2 cellular contexts compared by ENCODE assay signal in the genomic region with DNA sequence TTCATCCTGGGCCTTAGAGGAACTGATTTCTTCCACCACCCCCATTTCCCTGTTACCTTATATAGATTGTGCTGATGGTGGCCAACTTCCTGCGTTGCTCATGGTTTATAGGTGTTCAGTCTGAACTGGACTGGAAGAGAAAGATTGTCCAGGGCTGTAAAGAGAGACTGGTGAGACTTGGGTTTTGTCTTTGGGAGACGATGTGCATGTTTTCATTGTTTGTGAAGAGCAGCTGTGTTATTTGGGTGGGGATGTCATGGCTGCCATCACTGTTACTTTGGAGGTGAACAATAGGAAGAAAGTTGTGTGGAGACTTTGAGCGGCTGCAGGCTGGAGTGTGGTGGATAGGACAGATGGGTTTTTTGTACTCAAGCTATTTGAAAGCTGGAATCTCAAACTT.
TF ChIP-seq lines count a peak whose summit lies in the region.

No MANE protein-coding gene starts in this region.

TF ChIP-seq in HepG2, 621 proteins besides CTCF, POLR2A, EP300 and RAD21:
- TF ChIP-seq, protein P1, sequence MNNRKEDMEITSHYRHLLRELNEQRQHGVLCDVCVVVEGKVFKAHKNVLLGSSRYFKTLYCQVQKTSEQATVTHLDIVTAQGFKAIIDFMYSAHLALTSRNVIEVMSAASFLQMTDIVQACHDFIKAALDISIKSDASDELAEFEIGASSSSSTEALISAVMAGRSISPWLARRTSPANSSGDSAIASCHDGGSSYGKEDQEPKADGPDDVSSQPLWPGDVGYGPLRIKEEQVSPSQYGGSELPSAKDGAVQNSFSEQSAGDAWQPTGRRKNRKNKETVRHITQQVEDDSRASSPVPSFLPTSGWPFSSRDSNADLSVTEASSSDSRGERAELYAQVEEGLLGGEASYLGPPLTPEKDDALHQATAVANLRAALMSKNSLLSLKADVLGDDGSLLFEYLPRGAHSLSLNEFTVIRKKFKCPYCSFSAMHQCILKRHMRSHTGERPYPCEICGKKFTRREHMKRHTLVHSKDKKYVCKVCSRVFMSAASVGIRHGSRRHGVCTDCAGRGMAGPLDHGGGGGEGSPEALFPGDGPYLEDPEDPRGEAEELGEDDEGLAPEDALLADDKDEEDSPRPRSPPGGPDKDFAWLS (CRISPR knock-in tag; IDR thresholded peaks at IDR 0.05; ENCODE audit: borderline replicate concordance), result 0 out of 2 replicates have a peak, but pooled peaks have one; percentile 55
- TF ChIP-seq DPF2 (CRISPR knock-in tag; IDR thresholded peaks at IDR 0.05; ENCODE audit: borderline replicate concordance, low read depth) (no peak), PAX8 (CRISPR knock-in tag; IDR thresholded peaks at IDR 0.05; ENCODE audit: borderline replicate concordance) (0 out of 2 replicates have a peak, but pooled peaks have one; percentile 51), ZNF556 (CRISPR knock-in tag; IDR thresholded peaks at IDR 0.05; ENCODE audit: borderline replicate concordance) (no peak), ZNF260 (CRISPR knock-in tag; IDR thresholded peaks at IDR 0.05; ENCODE audit: borderline replicate concordance, low read depth) (no peak), RFXANK (CRISPR knock-in tag; IDR thresholded peaks at IDR 0.05) (no peak), TEAD3 (CRISPR knock-in tag; optimal IDR thresholded peaks at IDR 0.05; ENCODE audit: borderline replicate concordance) (no peak), ATF7 (IDR thresholded peaks at IDR 0.05) (peak; percentile 62), ATF7 (CRISPR knock-in tag; IDR thresholded peaks at IDR 0.05) (no peak)
- TF ChIP-seq, protein P2, sequence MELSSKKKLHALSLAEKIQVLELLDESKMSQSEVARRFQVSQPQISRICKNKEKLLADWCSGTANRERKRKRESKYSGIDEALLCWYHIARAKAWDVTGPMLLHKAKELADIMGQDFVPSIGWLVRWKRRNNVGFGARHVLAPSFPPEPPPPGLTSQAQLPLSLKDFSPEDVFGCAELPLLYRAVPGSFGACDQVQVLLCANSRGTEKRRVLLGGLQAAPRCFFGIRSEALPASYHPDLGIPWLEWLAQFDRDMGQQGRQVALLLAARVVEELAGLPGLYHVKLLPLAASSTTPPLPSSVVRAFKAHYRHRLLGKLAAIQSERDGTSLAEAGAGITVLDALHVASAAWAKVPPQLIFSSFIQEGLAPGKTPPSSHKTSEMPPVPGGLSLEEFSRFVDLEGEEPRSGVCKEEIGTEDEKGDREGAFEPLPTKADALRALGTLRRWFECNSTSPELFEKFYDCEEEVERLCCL (CRISPR knock-in tag; IDR thresholded peaks at IDR 0.05; ENCODE audit: borderline replicate concordance), result no peak

TF ChIP-seq in GM23338, 12 proteins besides CTCF, POLR2A, EP300 and RAD21:
- TF ChIP-seq NANOG (IDR thresholded peaks at IDR 0.05; ENCODE audit: borderline replicate concordance) (no peak), STAT1 (IDR thresholded peaks at IDR 0.05; ENCODE audit: unreplicated experiment) (no peak), JUNB (IDR thresholded peaks at IDR 0.05; ENCODE audit: unreplicated experiment) (no peak), ZNF331 (CRISPR knock-in tag; IDR thresholded peaks at IDR 0.05; ENCODE audit: low read depth) (no peak), ZNF114 (CRISPR knock-in tag; IDR thresholded peaks at IDR 0.05) (no peak), POLR2AphosphoS5 (IDR thresholded peaks at IDR 0.05; ENCODE audit: low read depth) (no peak), EZH2 (IDR thresholded peaks at IDR 0.05; ENCODE audit: low read depth, unreplicated experiment) (no peak), CREB1 (CRISPR knock-in tag; IDR thresholded peaks at IDR 0.05; ENCODE audit: low read depth) (no peak)
- TF ChIP-seq, protein P3, sequence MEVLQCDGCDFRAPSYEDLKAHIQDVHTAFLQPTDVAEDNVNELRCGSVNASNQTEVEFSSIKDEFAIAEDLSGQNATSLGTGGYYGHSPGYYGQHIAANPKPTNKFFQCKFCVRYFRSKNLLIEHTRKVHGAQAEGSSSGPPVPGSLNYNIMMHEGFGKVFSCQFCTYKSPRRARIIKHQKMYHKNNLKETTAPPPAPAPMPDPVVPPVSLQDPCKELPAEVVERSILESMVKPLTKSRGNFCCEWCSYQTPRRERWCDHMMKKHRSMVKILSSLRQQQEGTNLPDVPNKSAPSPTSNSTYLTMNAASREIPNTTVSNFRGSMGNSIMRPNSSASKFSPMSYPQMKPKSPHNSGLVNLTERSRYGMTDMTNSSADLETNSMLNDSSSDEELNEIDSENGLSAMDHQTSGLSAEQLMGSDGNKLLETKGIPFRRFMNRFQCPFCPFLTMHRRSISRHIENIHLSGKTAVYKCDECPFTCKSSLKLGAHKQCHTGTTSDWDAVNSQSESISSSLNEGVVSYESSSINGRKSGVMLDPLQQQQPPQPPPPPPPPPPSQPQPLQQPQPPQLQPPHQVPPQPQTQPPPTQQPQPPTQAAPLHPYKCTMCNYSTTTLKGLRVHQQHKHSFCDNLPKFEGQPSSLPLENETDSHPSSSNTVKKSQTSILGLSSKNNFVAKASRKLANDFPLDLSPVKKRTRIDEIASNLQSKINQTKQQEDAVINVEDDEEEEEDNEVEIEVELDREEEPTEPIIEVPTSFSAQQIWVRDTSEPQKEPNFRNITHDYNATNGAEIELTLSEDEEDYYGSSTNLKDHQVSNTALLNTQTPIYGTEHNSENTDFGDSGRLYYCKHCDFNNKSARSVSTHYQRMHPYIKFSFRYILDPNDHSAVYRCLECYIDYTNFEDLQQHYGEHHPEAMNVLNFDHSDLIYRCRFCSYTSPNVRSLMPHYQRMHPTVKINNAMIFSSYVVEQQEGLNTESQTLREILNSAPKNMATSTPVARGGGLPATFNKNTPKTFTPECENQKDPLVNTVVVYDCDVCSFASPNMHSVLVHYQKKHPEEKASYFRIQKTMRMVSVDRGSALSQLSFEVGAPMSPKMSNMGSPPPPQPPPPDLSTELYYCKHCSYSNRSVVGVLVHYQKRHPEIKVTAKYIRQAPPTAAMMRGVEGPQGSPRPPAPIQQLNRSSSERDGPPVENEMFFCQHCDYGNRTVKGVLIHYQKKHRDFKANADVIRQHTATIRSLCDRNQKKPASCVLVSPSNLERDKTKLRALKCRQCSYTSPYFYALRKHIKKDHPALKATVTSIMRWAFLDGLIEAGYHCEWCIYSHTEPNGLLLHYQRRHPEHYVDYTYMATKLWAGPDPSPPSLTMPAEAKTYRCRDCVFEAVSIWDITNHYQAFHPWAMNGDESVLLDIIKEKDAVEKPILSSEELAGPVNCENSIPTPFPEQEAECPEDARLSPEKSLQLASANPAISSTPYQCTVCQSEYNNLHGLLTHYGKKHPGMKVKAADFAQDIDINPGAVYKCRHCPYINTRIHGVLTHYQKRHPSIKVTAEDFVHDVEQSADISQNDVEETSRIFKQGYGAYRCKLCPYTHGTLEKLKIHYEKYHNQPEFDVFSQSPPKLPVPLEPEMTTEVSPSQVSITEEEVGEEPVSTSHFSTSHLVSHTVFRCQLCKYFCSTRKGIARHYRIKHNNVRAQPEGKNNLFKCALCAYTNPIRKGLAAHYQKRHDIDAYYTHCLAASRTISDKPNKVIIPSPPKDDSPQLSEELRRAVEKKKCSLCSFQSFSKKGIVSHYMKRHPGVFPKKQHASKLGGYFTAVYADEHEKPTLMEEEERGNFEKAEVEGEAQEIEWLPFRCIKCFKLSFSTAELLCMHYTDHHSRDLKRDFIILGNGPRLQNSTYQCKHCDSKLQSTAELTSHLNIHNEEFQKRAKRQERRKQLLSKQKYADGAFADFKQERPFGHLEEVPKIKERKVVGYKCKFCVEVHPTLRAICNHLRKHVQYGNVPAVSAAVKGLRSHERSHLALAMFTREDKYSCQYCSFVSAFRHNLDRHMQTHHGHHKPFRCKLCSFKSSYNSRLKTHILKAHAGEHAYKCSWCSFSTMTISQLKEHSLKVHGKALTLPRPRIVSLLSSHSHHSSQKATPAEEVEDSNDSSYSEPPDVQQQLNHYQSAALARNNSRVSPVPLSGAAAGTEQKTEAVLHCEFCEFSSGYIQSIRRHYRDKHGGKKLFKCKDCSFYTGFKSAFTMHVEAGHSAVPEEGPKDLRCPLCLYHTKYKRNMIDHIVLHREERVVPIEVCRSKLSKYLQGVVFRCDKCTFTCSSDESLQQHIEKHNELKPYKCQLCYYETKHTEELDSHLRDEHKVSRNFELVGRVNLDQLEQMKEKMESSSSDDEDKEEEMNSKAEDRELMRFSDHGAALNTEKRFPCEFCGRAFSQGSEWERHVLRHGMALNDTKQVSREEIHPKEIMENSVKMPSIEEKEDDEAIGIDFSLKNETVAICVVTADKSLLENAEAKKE (CRISPR knock-in tag; IDR thresholded peaks at IDR 0.05), result no peak
- TF ChIP-seq, protein P4, sequence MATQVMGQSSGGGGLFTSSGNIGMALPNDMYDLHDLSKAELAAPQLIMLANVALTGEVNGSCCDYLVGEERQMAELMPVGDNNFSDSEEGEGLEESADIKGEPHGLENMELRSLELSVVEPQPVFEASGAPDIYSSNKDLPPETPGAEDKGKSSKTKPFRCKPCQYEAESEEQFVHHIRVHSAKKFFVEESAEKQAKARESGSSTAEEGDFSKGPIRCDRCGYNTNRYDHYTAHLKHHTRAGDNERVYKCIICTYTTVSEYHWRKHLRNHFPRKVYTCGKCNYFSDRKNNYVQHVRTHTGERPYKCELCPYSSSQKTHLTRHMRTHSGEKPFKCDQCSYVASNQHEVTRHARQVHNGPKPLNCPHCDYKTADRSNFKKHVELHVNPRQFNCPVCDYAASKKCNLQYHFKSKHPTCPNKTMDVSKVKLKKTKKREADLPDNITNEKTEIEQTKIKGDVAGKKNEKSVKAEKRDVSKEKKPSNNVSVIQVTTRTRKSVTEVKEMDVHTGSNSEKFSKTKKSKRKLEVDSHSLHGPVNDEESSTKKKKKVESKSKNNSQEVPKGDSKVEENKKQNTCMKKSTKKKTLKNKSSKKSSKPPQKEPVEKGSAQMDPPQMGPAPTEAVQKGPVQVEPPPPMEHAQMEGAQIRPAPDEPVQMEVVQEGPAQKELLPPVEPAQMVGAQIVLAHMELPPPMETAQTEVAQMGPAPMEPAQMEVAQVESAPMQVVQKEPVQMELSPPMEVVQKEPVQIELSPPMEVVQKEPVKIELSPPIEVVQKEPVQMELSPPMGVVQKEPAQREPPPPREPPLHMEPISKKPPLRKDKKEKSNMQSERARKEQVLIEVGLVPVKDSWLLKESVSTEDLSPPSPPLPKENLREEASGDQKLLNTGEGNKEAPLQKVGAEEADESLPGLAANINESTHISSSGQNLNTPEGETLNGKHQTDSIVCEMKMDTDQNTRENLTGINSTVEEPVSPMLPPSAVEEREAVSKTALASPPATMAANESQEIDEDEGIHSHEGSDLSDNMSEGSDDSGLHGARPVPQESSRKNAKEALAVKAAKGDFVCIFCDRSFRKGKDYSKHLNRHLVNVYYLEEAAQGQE (IDR thresholded peaks at IDR 0.05; ENCODE audit: unreplicated experiment), result no peak
- TF ChIP-seq, protein P5, sequence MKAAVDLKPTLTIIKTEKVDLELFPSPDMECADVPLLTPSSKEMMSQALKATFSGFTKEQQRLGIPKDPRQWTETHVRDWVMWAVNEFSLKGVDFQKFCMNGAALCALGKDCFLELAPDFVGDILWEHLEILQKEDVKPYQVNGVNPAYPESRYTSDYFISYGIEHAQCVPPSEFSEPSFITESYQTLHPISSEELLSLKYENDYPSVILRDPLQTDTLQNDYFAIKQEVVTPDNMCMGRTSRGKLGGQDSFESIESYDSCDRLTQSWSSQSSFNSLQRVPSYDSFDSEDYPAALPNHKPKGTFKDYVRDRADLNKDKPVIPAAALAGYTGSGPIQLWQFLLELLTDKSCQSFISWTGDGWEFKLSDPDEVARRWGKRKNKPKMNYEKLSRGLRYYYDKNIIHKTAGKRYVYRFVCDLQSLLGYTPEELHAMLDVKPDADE (IDR thresholded peaks at IDR 0.05), result no peak
TF ChIP-seq in GM23338: peak in this region for 0.
